In genomic region chr5:179858241-179858585, GRCh38 we compare ENCODE assay signal across 8 cellular contexts. TPM values are rescaled to one million over a fixed set of nuclear protein-coding genes. Genes with fewer than 3 reads are reported as not detected.
DNase-seq lines count a peak whose midpoint lies in the region; ATAC-seq and TF ChIP-seq lines count a peak whose summit lies in the region.

No MANE protein-coding gene starts in this region.

- no peak overlapping the region for H3K14ac ChIP-seq in neuronal stem cell (ENCODE audit: low read length)

- peak overlapping the region; percentile 52 for H3K27ac ChIP-seq in neuronal stem cell (replicated peaks; ENCODE audit: low read length)

- H3K18ac ChIP-seq in neuronal stem cell (ENCODE audit: low read length): peak overlapping the region; percentile 88

- no peaks in the 10 kb centered on the region for H3K27me3 ChIP-seq in neuronal stem cell (ENCODE audit: control insufficient read depth in 3 of 3, insufficient read depth in 3 of 3, low read depth in 1 of 3, low read length in 3 of 3)

- peak; percentile 10 to 39 for DNase-seq in NOMO-1 (lab: John Stamatoyannopoulos, UW; ENCODE audit: unreplicated experiment in 2 of 2)
- no peak for DNase-seq in NOMO-1 treated with dmso at 0.1 percent for 144 hours (lab: John Stamatoyannopoulos, UW; ENCODE audit: unreplicated experiment)
- DNase-seq in NCI-H1417 treated with DMSO at 0.1 percent for 48 hours (lab: John Stamatoyannopoulos, UW): peak; percentile 6
- DNase-seq in activated T-cell treated with anti-CD3 and anti-CD28 coated beads, Interleukin-2, amount 50 U/mL, for 1 hour: peak; percentile 67
- DNase-seq in fibroblast of mammary gland (ENCODE audit: low read depth): no peak
- DNase-seq in neuronal stem cell (ENCODE audit: low spot score): no peak
- DNase-seq in SK-N-DZ (ENCODE audit: low spot score): no peak

- H2BK120ac ChIP-seq in neuronal stem cell (ENCODE audit: low read depth, low read length): no peak overlapping the region

- peak overlapping the region; percentile 20 for H2AK5ac ChIP-seq in neuronal stem cell (ENCODE audit: low read depth, low read length)

- H4K8ac ChIP-seq in neuronal stem cell (ENCODE audit: low read depth, low read length): no peak overlapping the region

- peaks cover 9 to 30% of the 10 kb centered on the region in 2 donors for H3K36me3 ChIP-seq in neuronal stem cell (replicated peaks in 1 of 2; ENCODE audit: control insufficient read depth in 2 of 2, insufficient read depth in 2 of 2, low read length in 2 of 2)

- no peak overlapping the region for H2BK12ac ChIP-seq in neuronal stem cell (ENCODE audit: low read length)

- peaks cover 2 to 5% of the 10 kb centered on the region in 2 donors for H3K9me3 ChIP-seq in neuronal stem cell (replicated peaks in 1 of 2; ENCODE audit: control insufficient read depth in 2 of 2, insufficient read depth in 1 of 2, low read depth in 1 of 2, low read length in 2 of 2)

- peak overlapping the region; percentile 98 for H2AFZ ChIP-seq in neuronal stem cell (ENCODE audit: low read length)

- WGBS in neuronal stem cell (ENCODE audit: extremely low coverage in 2 of 2, insufficient read length in 2 of 2, insufficient replicate concordance in 1 of 2), 2 donors: no CpG with 5 or more reads among the region's 32 CpGs

- H4K91ac ChIP-seq in neuronal stem cell (ENCODE audit: low read depth, low read length, poor library complexity): no peak overlapping the region

- ATAC-seq in HG02571 (IDR thresholded peaks at IDR 0.05; ENCODE audit: unreplicated experiment): peak; percentile 32

- peaks cover 4% of the 10 kb centered on the region for H3K79me1 ChIP-seq in neuronal stem cell (ENCODE audit: low read depth, low read length)

- H2BK5ac ChIP-seq in neuronal stem cell (ENCODE audit: low read length): peak overlapping the region; percentile 96

- peak overlapping the region; percentile 95 for H3K23ac ChIP-seq in neuronal stem cell (ENCODE audit: low read depth, low read length, poor library complexity)

- H3K4me3 ChIP-seq in fibroblast of mammary gland (ENCODE audit: control insufficient read depth, low read depth, low read length) (peak overlapping the region; percentile 87), neuronal stem cell (ENCODE audit: low read length in 2 of 2) (peak overlapping the region; percentile 92 to 95)

- TF ChIP-seq CTCF in fibroblast of mammary gland (conservative IDR thresholded peaks at IDR 0.05; ENCODE audit: control insufficient read depth, insufficient read depth, low read depth, low read length): no peak

- no peak overlapping the region for H3K4ac ChIP-seq in neuronal stem cell (ENCODE audit: low read length)

- H3K9ac ChIP-seq in neuronal stem cell (ENCODE audit: low read depth, low read length, poor library complexity): peak overlapping the region; percentile 88

- H3K4me1 ChIP-seq in neuronal stem cell (ENCODE audit: control insufficient read depth in 2 of 2, insufficient read depth in 1 of 2, low read depth in 1 of 2, low read length in 2 of 2): peaks cover 1 to 2% of the 10 kb centered on the region in 2 donors

- H3K4me2 ChIP-seq in neuronal stem cell (ENCODE audit: insufficient read depth, low read length, poor library complexity, severe bottlenecking): peak overlapping the region; percentile 86

- H2BK15ac ChIP-seq in neuronal stem cell (ENCODE audit: low read length): peak overlapping the region; percentile 7

RNA-seq across cellular contexts. Expression of gene MRNIP, which starts 0.4 kb away (rescaled TPM):
- polyA plus RNA-seq in neuronal stem cell (2013, experiment 1 of 2): 39.6 TPM
- 39.2 TPM for polyA plus RNA-seq in neuronal stem cell (2013, experiment 2 of 2)
- 60.7 and 72.9 TPM in 2 replicates for polyA plus RNA-seq in SK-N-DZ (2014; cell fraction: cytosol; rRNA removed)
- polyA plus RNA-seq in SK-N-DZ (2014; cell fraction: nucleus; rRNA removed): 207 and 213 TPM in 2 replicates

RNA-seq across cellular contexts. Expression of gene SQSTM1, which starts 37.5 kb away (rescaled TPM):
- polyA plus RNA-seq in neuronal stem cell (2013, experiment 1 of 2): 52.6 TPM
- polyA plus RNA-seq in neuronal stem cell (2013, experiment 2 of 2): 53.4 TPM
- 48.1 and 55.0 TPM in 2 replicates for polyA plus RNA-seq in SK-N-DZ (2014; cell fraction: cytosol; rRNA removed)
- polyA plus RNA-seq in SK-N-DZ (2014; cell fraction: nucleus; rRNA removed): 63.1 and 73.0 TPM in 2 replicates

RNA-seq across cellular contexts. Expression of gene TBC1D9B, which starts 49.5 kb away (rescaled TPM):
- 41.1 TPM for polyA plus RNA-seq in neuronal stem cell (2013, experiment 1 of 2)
- polyA plus RNA-seq in neuronal stem cell (2013, experiment 2 of 2): 39.6 TPM
- 42.5 and 59.5 TPM in 2 replicates for polyA plus RNA-seq in SK-N-DZ (2014; cell fraction: cytosol; rRNA removed)
- polyA plus RNA-seq in SK-N-DZ (2014; cell fraction: nucleus; rRNA removed): 155 and 275 TPM in 2 replicates

RNA-seq across cellular contexts. Expression of gene MGAT4B, which starts 51.5 kb away (rescaled TPM):
- 61.3 TPM for polyA plus RNA-seq in neuronal stem cell (2013, experiment 1 of 2)
- polyA plus RNA-seq in neuronal stem cell (2013, experiment 2 of 2): 59.4 TPM
- 112 and 113 TPM in 2 replicates for polyA plus RNA-seq in SK-N-DZ (2014; cell fraction: cytosol; rRNA removed)
- 255 and 338 TPM in 2 replicates for polyA plus RNA-seq in SK-N-DZ (2014; cell fraction: nucleus; rRNA removed)

Comparison
In these comparisons a context has a peak if more than half of its experiments do, and no peak if none do; other contexts are left out.
1. DNase-seq: peak in NOMO-1 (2 of 2), NCI-H1417 treated with DMSO at 0.1 percent for 48 hours (single experiment) and activated T-cell treated with anti-CD3 and anti-CD28 coated beads, Interleukin-2, amount 50 U/mL, for 1 hour (single experiment); none in NOMO-1 treated with dmso at 0.1 percent for 144 hours (single experiment), fibroblast of mammary gland (single experiment), neuronal stem cell (single experiment) and SK-N-DZ (single experiment).